21 cellular contexts compared by ENCODE assay signal in genomic region chr19:37009871-37010270, GRCh38.
"Had no signal": no experiment of that assay in that cellular context is flagged by ENCODE, and none has a peak within 500 bp of the region (broad histone marks: within the 10 kb centered on the region; RNA-seq: fewer than 3 reads in every experiment).

No MANE protein-coding gene starts in this region.

- H3K36me3 ChIP-seq: lower lobe of right lung had no signal

- H3K27me3 ChIP-seq: dorsolateral prefrontal cortex, esophagus muscularis mucosa, foreskin keratinocyte, gastroesophageal sphincter, heart left ventricle, hepatocyte had no signal

- H2AFZ ChIP-seq: hepatocyte had no signal

- H3K27ac ChIP-seq: coronary artery, dorsolateral prefrontal cortex, esophagus muscularis mucosa, foreskin keratinocyte, gastroesophageal sphincter, heart left ventricle, hepatocyte, left ventricle myocardium inferior, lower lobe of right lung had no signal

- H3K4me3 ChIP-seq: coronary artery, dorsolateral prefrontal cortex, esophagus muscularis mucosa, gastroesophageal sphincter, heart left ventricle, hepatocyte, left ventricle myocardium inferior, lower lobe of right lung, mucosa of descending colon had no signal

- H3K4me1 ChIP-seq: foreskin keratinocyte, gastroesophageal sphincter, lower lobe of right lung had no signal

- ATAC-seq: foreskin keratinocyte, gastroesophageal sphincter, heart left ventricle, left colon, left lobe of liver, lower lobe of right lung, mucosa of descending colon had no signal

- H3K4me2 ChIP-seq: hepatocyte had no signal

- DNase-seq: dermis blood vessel endothelial cell; dorsolateral prefrontal cortex; effector CD4-positive, alpha-beta T cell; effector memory CD4-positive, alpha-beta T cell; foreskin keratinocyte; heart left ventricle; hypothalamus; immature natural killer cell; islet precursor cell; kidney; kidney glomerular epithelial cell; left colon; left ventricle myocardium inferior; lower lobe of right lung; mesenchymal stem cell; mucosa of descending colon had no signal
